In genomic region chr20:35988910-35989463, GRCh38 we compare ENCODE assay signal across 22 cellular contexts. TPM values are rescaled to one million over a fixed set of nuclear protein-coding genes. Genes with fewer than 3 reads are reported as not detected.
"Had no signal": no experiment of that assay in that cellular context is flagged by ENCODE, and none has a peak within 500 bp of the region (broad histone marks: within the 10 kb centered on the region; RNA-seq: fewer than 3 reads in every experiment).

No MANE protein-coding gene starts in this region.

- H3K4me3 ChIP-seq: ascending aorta, esophagus squamous epithelium, left ventricle myocardium inferior, upper lobe of left lung had no signal

- H3K9me3 Mint-ChIP-seq: activated CD4-positive, alpha-beta T cell treated with anti-CD3 and anti-CD28 coated beads, Interleukin-2, amount 10 ng/mL, durations not matched to agents 7 days and 5 days; activated CD8-positive, alpha-beta T cell treated with anti-CD3 and anti-CD28 coated beads for 36 hours; activated naive CD4-positive, alpha-beta T cell treated with anti-CD3 and anti-CD28 coated beads, Interleukin-2, amount 50 U/mL, for 72 hours; activated T-helper 1 cell treated with anti-CD3 and anti-CD28 coated beads, Interleukin-12 subunit alpha, Interleukin-12 subunit beta, Interleukin-2, Interleukin-4 antibody, amounts not matched to agents 30 ng/mL and 10 ng/mL and 1 ng/mL, durations not matched to agents 14 hours and 24 hours and 36 hours; central memory CD8-positive, alpha-beta T cell; immature natural killer cell; natural killer cell treated with Interleukin-12 subunit alpha and Interleukin-12 subunit beta and Interleukin-15 and Interleukin-18, amount 100 ng/mL, for 72 hours had no signal

- H3K27me3 ChIP-seq: ascending aorta, esophagus squamous epithelium, upper lobe of left lung had no signal

- FAIRE-seq: colon had no signal

- DNase-seq: activated CD4-positive, alpha-beta T cell treated with anti-CD3 and anti-CD28 coated beads, Interleukin-2, amount 10 ng/mL, durations not matched to agents 7 days and 5 days; activated CD4-positive, CD25-positive, alpha-beta regulatory T cell treated with anti-CD3 and anti-CD28 coated beads, Interleukin-2, amount 50 U/mL, for 72 hours; activated CD8-positive, alpha-beta T cell treated with anti-CD3 and anti-CD28 coated beads for 36 hours; activated gamma-delta T cell treated with Interleukin-2 at 50 U/mL for 16 hours; esophagus squamous epithelium; foreskin keratinocyte; immature natural killer cell; left ventricle myocardium inferior; midbrain; retina; stimulated activated CD4-positive, alpha-beta T cell treated with anti-CD3 and anti-CD28 coated beads, Interleukin-12 subunit alpha, Interleukin-12 subunit beta, amount 100 ng/mL, for 4 hours; stimulated activated CD4-positive, alpha-beta T cell treated with anti-CD3 and anti-CD28 coated beads, Interleukin-4, amount 100 ng/mL, for 4 hours; stimulated activated naive CD8-positive, alpha-beta T cell treated with anti-CD3 and anti-CD28 coated beads, Interleukin-15, Interleukin-2, amounts not matched to agents 100 U/mL and 50 U/mL, for 24 hours; upper lobe of left lung; WERI-Rb-1 had no signal

- H3K9me3 ChIP-seq: ascending aorta, esophagus squamous epithelium, left ventricle myocardium inferior, upper lobe of left lung had no signal

- ATAC-seq: activated CD8-positive, alpha-beta T cell treated with anti-CD3 and anti-CD28 coated beads for 36 hours; activated naive CD4-positive, alpha-beta T cell treated with anti-CD3 and anti-CD28 coated beads, Interleukin-2, amount 50 U/mL, for 72 hours; foreskin keratinocyte; natural killer cell treated with Interleukin-12 subunit alpha and Interleukin-12 subunit beta and Interleukin-15 and Interleukin-18, amount 100 ng/mL, for 72 hours; stimulated activated naive CD8-positive, alpha-beta T cell treated with anti-CD3 and anti-CD28 coated beads, Interleukin-15, Interleukin-2, amounts not matched to agents 100 U/mL and 50 U/mL, for 24 hours had no signal

- H3K27ac Mint-ChIP-seq: activated CD4-positive, alpha-beta T cell treated with anti-CD3 and anti-CD28 coated beads, Interleukin-2, amount 10 ng/mL, durations not matched to agents 7 days and 5 days; activated CD8-positive, alpha-beta T cell treated with anti-CD3 and anti-CD28 coated beads for 36 hours; activated naive CD4-positive, alpha-beta T cell treated with anti-CD3 and anti-CD28 coated beads, Interleukin-2, amount 50 U/mL, for 72 hours; activated T-helper 1 cell treated with anti-CD3 and anti-CD28 coated beads, Interleukin-12 subunit alpha, Interleukin-12 subunit beta, Interleukin-2, Interleukin-4 antibody, amounts not matched to agents 30 ng/mL and 10 ng/mL and 1 ng/mL, durations not matched to agents 14 hours and 24 hours and 36 hours; immature natural killer cell; natural killer cell treated with Interleukin-12 subunit alpha and Interleukin-12 subunit beta and Interleukin-15 and Interleukin-18, amount 100 ng/mL, for 72 hours; progenitor cell of endocrine pancreas had no signal

- H3K36me3 Mint-ChIP-seq: activated naive CD4-positive, alpha-beta T cell treated with anti-CD3 and anti-CD28 coated beads, Interleukin-2, amount 50 U/mL, for 72 hours; immature natural killer cell; natural killer cell treated with Interleukin-12 subunit alpha and Interleukin-12 subunit beta and Interleukin-15 and Interleukin-18, amount 100 ng/mL, for 72 hours had no signal

- H3K4me1 ChIP-seq: ascending aorta, esophagus squamous epithelium, foreskin keratinocyte, left ventricle myocardium inferior had no signal

- H3K27ac ChIP-seq: ascending aorta, esophagus squamous epithelium, foreskin keratinocyte, left ventricle myocardium inferior, upper lobe of left lung, WERI-Rb-1 had no signal

- H3K36me3 ChIP-seq: ascending aorta, esophagus squamous epithelium, left ventricle myocardium inferior, upper lobe of left lung, WERI-Rb-1 had no signal

- H3K4me3 Mint-ChIP-seq: activated CD4-positive, alpha-beta T cell treated with anti-CD3 and anti-CD28 coated beads, Interleukin-2, amount 10 ng/mL, durations not matched to agents 7 days and 5 days; activated CD8-positive, alpha-beta T cell treated with anti-CD3 and anti-CD28 coated beads for 36 hours; activated T-helper 1 cell treated with anti-CD3 and anti-CD28 coated beads, Interleukin-12 subunit alpha, Interleukin-12 subunit beta, Interleukin-2, Interleukin-4 antibody, amounts not matched to agents 30 ng/mL and 10 ng/mL and 1 ng/mL, durations not matched to agents 14 hours and 24 hours and 36 hours; central memory CD8-positive, alpha-beta T cell; immature natural killer cell; natural killer cell treated with Interleukin-12 subunit alpha and Interleukin-12 subunit beta and Interleukin-15 and Interleukin-18, amount 100 ng/mL, for 72 hours had no signal

RNA-seq across cellular contexts. Expression of gene CNBD2, which starts 20.6 kb away (rescaled TPM):
- total RNA-seq: ascending aorta had no signal
